ENCODE assay signal across 31 cellular contexts in genomic region chr2:67075056-67075455, GRCh38.
"Had no signal": no experiment of that assay in that cellular context is flagged by ENCODE, and none has a peak within 500 bp of the region (broad histone marks: within the 10 kb centered on the region; RNA-seq: fewer than 3 reads in every experiment).

No MANE protein-coding gene starts in this region.

- H3K36me3 Mint-ChIP-seq: activated naive CD4-positive, alpha-beta T cell treated with anti-CD3 and anti-CD28 coated beads, Interleukin-2, amount 50 U/mL, for 24 hours; activated naive CD8-positive, alpha-beta T cell treated with anti-CD3 and anti-CD28 coated beads for 36 hours had no signal

- H3K9me3 ChIP-seq: adrenal gland, body of pancreas, esophagus squamous epithelium, gastroesophageal sphincter had no signal

- H3K27me3 ChIP-seq: adrenal gland, body of pancreas, esophagus squamous epithelium, gastroesophageal sphincter had no signal

- H3K4me3 Mint-ChIP-seq: activated B cell treated with CpG ODN at 0.5 μM for 24 hours; activated CD8-positive, alpha-beta T cell treated with anti-CD3 and anti-CD28 coated beads for 36 hours; activated naive CD4-positive, alpha-beta T cell treated with anti-CD3 and anti-CD28 coated beads for 36 hours; activated naive CD4-positive, alpha-beta T cell treated with anti-CD3 and anti-CD28 coated beads, Interleukin-2, amount 50 U/mL, for 24 hours; activated naive CD8-positive, alpha-beta T cell treated with anti-CD3 and anti-CD28 coated beads for 36 hours; activated naive CD8-positive, alpha-beta T cell treated with anti-CD3 and anti-CD28 coated beads, Interleukin-2, amount 50 U/mL, for 24 hours; activated T-cell treated with anti-CD3 and anti-CD28 coated beads, Interleukin-2, amount 50 U/mL, for 4 hours; activated T-helper 17 cell treated with anti-CD3 and anti-CD28 coated beads, Interleukin-2, amount 50 U/mL, for 72 hours; effector memory CD8-positive, alpha-beta T cell; T-helper 17 cell; T-helper 2 cell treated with Interferon-gamma antibody and Interleukin-4, amounts not matched to agents 5 μg/mL and 100 μg/mL, for 36 hours had no signal

- H3K4me1 ChIP-seq: adrenal gland, esophagus squamous epithelium, gastroesophageal sphincter had no signal

- DNase-seq: activated B cell treated with CpG ODN at 0.5 μM for 24 hours; activated CD4-positive, alpha-beta T cell treated with anti-CD3 and anti-CD28 coated beads for 48 hours; activated CD4-positive, alpha-beta T cell treated with anti-CD3 and anti-CD28 coated beads, Interleukin-2, amount 50 U/mL, for 1 hour; activated CD4-positive, alpha-beta T cell treated with anti-CD3 and anti-CD28 coated beads, Interleukin-2, amount 50 U/mL, for 48 hours; activated CD8-positive, alpha-beta memory T cell treated with anti-CD3 and anti-CD28 coated beads for 24 hours; activated CD8-positive, alpha-beta T cell treated with anti-CD3 and anti-CD28 coated beads for 36 hours; activated effector memory CD4-positive, alpha-beta T cell treated with anti-CD3 and anti-CD28 coated beads, Interleukin-2, amount 50 U/mL, for 16 hours; activated naive CD4-positive, alpha-beta T cell treated with anti-CD3 and anti-CD28 coated beads for 36 hours; activated naive CD8-positive, alpha-beta T cell treated with anti-CD3 and anti-CD28 coated beads for 36 hours; activated naive CD8-positive, alpha-beta T cell treated with anti-CD3 and anti-CD28 coated beads, Interleukin-2, amount 50 U/mL, for 24 hours; activated T-cell treated with anti-CD3 and anti-CD28 coated beads, Interleukin-2, amount 50 U/mL, for 4 hours; adrenal gland; amygdala; aorta; body of pancreas; cortex of kidney; dermis blood vessel endothelial cell; effector CD4-positive, alpha-beta T cell; effector memory CD8-positive, alpha-beta T cell; erythroblast; esophagus squamous epithelium; foreskin melanocyte; T-helper 1 cell; T-helper 17 cell; T1000; WERI-Rb-1 had no signal

- H3K4me1 Mint-ChIP-seq: activated B cell treated with CpG ODN at 0.5 μM for 24 hours; activated naive CD4-positive, alpha-beta T cell treated with anti-CD3 and anti-CD28 coated beads, Interleukin-2, amount 50 U/mL, for 24 hours; activated naive CD8-positive, alpha-beta T cell treated with anti-CD3 and anti-CD28 coated beads for 36 hours; activated naive CD8-positive, alpha-beta T cell treated with anti-CD3 and anti-CD28 coated beads, Interleukin-2, amount 50 U/mL, for 24 hours; activated T-helper 17 cell treated with anti-CD3 and anti-CD28 coated beads, Interleukin-2, amount 50 U/mL, for 72 hours; T-helper 17 cell had no signal

- H3K27me3 Mint-ChIP-seq: activated B cell treated with CpG ODN at 0.5 μM for 24 hours; activated CD8-positive, alpha-beta T cell treated with anti-CD3 and anti-CD28 coated beads for 36 hours; activated naive CD4-positive, alpha-beta T cell treated with anti-CD3 and anti-CD28 coated beads, Interleukin-2, amount 50 U/mL, for 24 hours; activated naive CD8-positive, alpha-beta T cell treated with anti-CD3 and anti-CD28 coated beads for 36 hours; activated naive CD8-positive, alpha-beta T cell treated with anti-CD3 and anti-CD28 coated beads, Interleukin-2, amount 50 U/mL, for 24 hours; activated T-helper 17 cell treated with anti-CD3 and anti-CD28 coated beads, Interleukin-2, amount 50 U/mL, for 72 hours; effector memory CD8-positive, alpha-beta T cell; T-helper 17 cell had no signal

- H3K9me3 Mint-ChIP-seq: activated B cell treated with CpG ODN at 0.5 μM for 24 hours; activated naive CD4-positive, alpha-beta T cell treated with anti-CD3 and anti-CD28 coated beads for 36 hours; activated naive CD4-positive, alpha-beta T cell treated with anti-CD3 and anti-CD28 coated beads, Interleukin-2, amount 50 U/mL, for 24 hours; activated T-helper 17 cell treated with anti-CD3 and anti-CD28 coated beads, Interleukin-2, amount 50 U/mL, for 72 hours; T-helper 2 cell treated with Interferon-gamma antibody and Interleukin-4, amounts not matched to agents 5 μg/mL and 100 μg/mL, for 36 hours had no signal

- H3K4me3 ChIP-seq: adrenal gland, body of pancreas, esophagus squamous epithelium, gastroesophageal sphincter had no signal

- H3K27ac Mint-ChIP-seq: activated B cell treated with CpG ODN at 0.5 μM for 24 hours; activated CD8-positive, alpha-beta T cell treated with anti-CD3 and anti-CD28 coated beads for 36 hours; activated naive CD4-positive, alpha-beta T cell treated with anti-CD3 and anti-CD28 coated beads for 36 hours; activated naive CD4-positive, alpha-beta T cell treated with anti-CD3 and anti-CD28 coated beads, Interleukin-2, amount 50 U/mL, for 24 hours; activated naive CD8-positive, alpha-beta T cell treated with anti-CD3 and anti-CD28 coated beads for 36 hours; activated naive CD8-positive, alpha-beta T cell treated with anti-CD3 and anti-CD28 coated beads, Interleukin-2, amount 50 U/mL, for 24 hours; activated T-helper 17 cell treated with anti-CD3 and anti-CD28 coated beads, Interleukin-2, amount 50 U/mL, for 72 hours; effector memory CD8-positive, alpha-beta T cell; T-helper 17 cell; T-helper 2 cell treated with Interferon-gamma antibody and Interleukin-4, amounts not matched to agents 5 μg/mL and 100 μg/mL, for 36 hours had no signal

- ATAC-seq: activated CD4-positive, CD25-positive, alpha-beta regulatory T cell treated with anti-CD3 and anti-CD28 coated beads, Interleukin-2, amount 50 U/mL, for 24 hours; activated CD8-positive, alpha-beta T cell treated with anti-CD3 and anti-CD28 coated beads for 36 hours; activated naive CD8-positive, alpha-beta T cell treated with anti-CD3 and anti-CD28 coated beads, Interleukin-2, amount 50 U/mL, for 24 hours; activated T-cell treated with anti-CD3 and anti-CD28 coated beads, Interleukin-2, amount 50 U/mL, for 4 hours; activated T-helper 17 cell treated with anti-CD3 and anti-CD28 coated beads, Interleukin-2, amount 50 U/mL, for 72 hours; body of pancreas; effector memory CD8-positive, alpha-beta T cell; gastroesophageal sphincter; T-helper 17 cell had no signal

- H3K27ac ChIP-seq: adrenal gland, body of pancreas, esophagus squamous epithelium, gastroesophageal sphincter, WERI-Rb-1 had no signal

- H3K36me3 ChIP-seq: adrenal gland, esophagus squamous epithelium, gastroesophageal sphincter, WERI-Rb-1 had no signal
